Comparison of ENCODE assay signal across 8 cellular contexts in the genomic region with DNA sequence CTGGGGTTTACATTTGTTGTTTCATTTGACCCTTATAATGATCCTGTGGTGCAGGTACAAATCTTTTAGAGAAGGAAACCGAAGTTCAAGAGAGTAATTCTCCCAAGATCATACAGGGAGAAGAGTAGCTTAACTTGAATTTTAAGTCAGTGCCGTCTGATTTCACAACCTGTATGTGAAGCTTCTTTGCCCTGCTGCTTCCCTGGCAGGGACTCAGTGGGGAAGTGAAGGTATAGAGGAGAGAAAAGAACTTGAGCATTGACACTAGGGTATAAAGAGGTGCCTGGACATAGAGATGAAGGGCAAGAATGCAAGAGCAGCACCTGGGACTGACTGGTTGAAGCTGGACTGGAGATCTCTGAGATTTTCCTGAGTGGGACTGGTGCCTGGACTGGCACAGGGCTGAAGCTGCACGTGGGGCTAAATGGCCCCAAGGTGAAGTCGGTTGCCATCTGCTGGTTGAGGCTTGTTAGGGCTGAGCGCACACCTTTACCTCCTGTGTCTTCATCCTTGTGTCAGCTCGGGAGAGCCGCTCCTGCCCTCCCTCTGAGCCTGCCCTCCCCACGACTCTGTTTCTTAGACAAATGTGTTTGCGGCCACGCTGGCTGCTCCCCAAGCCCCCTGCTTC. TPM values are rescaled to one million over a fixed set of nuclear protein-coding genes. Genes with fewer than 3 reads are reported as not detected.
DNase-seq lines count a peak whose midpoint lies in the region; ATAC-seq and TF ChIP-seq lines count a peak whose summit lies in the region.

No MANE protein-coding gene starts in this region.

- H2AFZ ChIP-seq in PC-3 (ENCODE audit: low read length) = peak overlapping the region; percentile 44; the same call in 1 of the 2 replicates

- POLR2A ChIA-PET in AG04450 (lab: Yijun Ruan, JAX) = no interaction called here
- POLR2A ChIA-PET in PC-3 (lab: Charles Lee; ENCODE audit: unreplicated experiment) = no interaction called here

- no peaks in the 10 kb centered on the region for H3K27me3 ChIP-seq in AG04450 (ENCODE audit: control insufficient read depth, insufficient read depth, low read length)
- no peaks in the 10 kb centered on the region for H3K27me3 ChIP-seq in PC-3 (ENCODE audit: low read length)
- no peaks in the 10 kb centered on the region for H3K27me3 ChIP-seq in iPS DF 6.9 (ENCODE audit: control insufficient read depth, insufficient read depth, low read length)

- H3K36me3 ChIP-seq in PC-3 (ENCODE audit: low read depth, low read length) (no peaks in the 10 kb centered on the region), iPS DF 6.9 (ENCODE audit: control insufficient read depth, insufficient read depth, low read length) (no peaks in the 10 kb centered on the region)

- H3K4me2 ChIP-seq in PC-3 (ENCODE audit: low read length) = no peak overlapping the region

- H3K9ac ChIP-seq in PC-3 (ENCODE audit: low read length) = no peak overlapping the region

- H3K36me3 Mint-ChIP-seq in activated naive CD4-positive, alpha-beta T cell treated with anti-CD3 and anti-CD28 coated beads, Interleukin-2, amount 10 ng/mL, durations not matched to agents 7 days and 5 days = no peaks in the 10 kb centered on the region

- no TSS peak for BruUV-seq in PC-3 (replicated peaks; lab: Mats Ljungman, UMichigan)

- CTCF ChIA-PET in AG04450 (lab: Charles Lee) = no interaction called here
- CTCF ChIA-PET in PC-3 (lab: Charles Lee) = interaction anchor here (0.6 to 0.7 kb wide), 2 partner anchors 159 kb away, joined by 3 read pairs; no protein-coding TSS in a partner anchor
- CTCF ChIA-PET in activated naive CD4-positive, alpha-beta T cell treated with anti-CD3 and anti-CD28 coated beads, Interleukin-2, amount 10 ng/mL, durations not matched to agents 7 days and 5 days (lab: Charles Lee) = interaction anchor here (0.7 to 6.3 kb wide), 21 partner anchors 9 to 160 kb away, joined by 3 to 67 read pairs (median 7); a partner anchor contains a TSS

- no peak overlapping the region for H3K4me3 Mint-ChIP-seq in activated naive CD4-positive, alpha-beta T cell treated with anti-CD3 and anti-CD28 coated beads, Interleukin-2, amount 10 ng/mL, durations not matched to agents 7 days and 5 days

- peaks cover 17% of the 10 kb centered on the region for H3K4me1 ChIP-seq in PC-3 (ENCODE audit: insufficient read depth, low read length)
- H3K4me1 ChIP-seq in iPS DF 6.9 (ENCODE audit: control insufficient read depth, insufficient read depth, low read length) = no peaks in the 10 kb centered on the region

- no peaks in the 10 kb centered on the region for H3K27me3 Mint-ChIP-seq in activated naive CD4-positive, alpha-beta T cell treated with anti-CD3 and anti-CD28 coated beads, Interleukin-2, amount 10 ng/mL, durations not matched to agents 7 days and 5 days

- ATAC-seq in GM18868 (IDR thresholded peaks at IDR 0.05; ENCODE audit: unreplicated experiment) (peak; percentile 61), HG03095 (IDR thresholded peaks at IDR 0.05; ENCODE audit: unreplicated experiment) (peak; percentile 66), PC-3 (peak; percentile 86)

- DNase-seq in AG04450 (ENCODE audit: low read depth, low spot score) = no peak
- peak; percentile 64 for DNase-seq in PC-3
- DNase-seq in activated naive CD4-positive, alpha-beta T cell treated with anti-CD3 and anti-CD28 coated beads, Interleukin-2, amount 10 ng/mL, durations not matched to agents 7 days and 5 days = peak; percentile 72
- DNase-seq in iPS DF 6.9 (ENCODE audit: low read depth, low spot score) = peak; percentile 35
- DNase-seq in stimulated activated CD4-positive, alpha-beta T cell treated with anti-CD3 and anti-CD28 coated beads, Interleukin-4, amount 100 ng/mL, for 48 hours (ENCODE audit: low read depth in 2 of 2) = peak; percentile 37 to 50
- DNase-seq in NCI-H128 (lab: John Stamatoyannopoulos, UW; ENCODE audit: unreplicated experiment) = no peak

- intact Hi-C loops in PC-3 (cut with micrococcal nuclease) = loop anchor here (1.0 kb wide), 1 partner anchor 160 kb away; no protein-coding TSS in a partner anchor

- H3K4me3 ChIP-seq in AG04450 (ENCODE audit: low read depth, low read length) (no peak overlapping the region), PC-3 (ENCODE audit: low read length) (no peak overlapping the region), iPS DF 6.9 (ENCODE audit: low read length) (no peak overlapping the region)

- TF ChIP-seq CTCF in AG04450 (IDR thresholded peaks at IDR 0.05; ENCODE audit: low read depth, low read length) (peak; percentile 34), PC-3 (conservative IDR thresholded peaks at IDR 0.05; ENCODE audit: low read depth, low read length) (peak; percentile 67)

- H3K9me2 ChIP-seq in PC-3 (replicated peaks; ENCODE audit: low read length) = no peaks in the 10 kb centered on the region

- no peaks in the 10 kb centered on the region for H4K20me1 ChIP-seq in PC-3 (ENCODE audit: low read length)

- H3F3A ChIP-seq in PC-3 (ENCODE audit: low read length, unreplicated experiment) = no peaks in the 10 kb centered on the region

- peaks cover 22% of the 10 kb centered on the region for H3K79me2 ChIP-seq in PC-3 (ENCODE audit: low read length)

- no CpG with 5 or more reads among the region's 10 CpGs for WGBS in iPS DF 6.9 (ENCODE audit: insufficient coverage, insufficient read length)

- H3K9me3 Mint-ChIP-seq in activated naive CD4-positive, alpha-beta T cell treated with anti-CD3 and anti-CD28 coated beads, Interleukin-2, amount 10 ng/mL, durations not matched to agents 7 days and 5 days = no peaks in the 10 kb centered on the region

- peaks cover 19% of the 10 kb centered on the region for H3K4me1 Mint-ChIP-seq in activated naive CD4-positive, alpha-beta T cell treated with anti-CD3 and anti-CD28 coated beads, Interleukin-2, amount 10 ng/mL, durations not matched to agents 7 days and 5 days

- H3K9me3 ChIP-seq in AG04450 (ENCODE audit: control insufficient read depth, insufficient read depth, low read length) (no peaks in the 10 kb centered on the region), PC-3 (ENCODE audit: low read length) (no peaks in the 10 kb centered on the region), iPS DF 6.9 (ENCODE audit: control insufficient read depth, insufficient read depth, low read length) (no peaks in the 10 kb centered on the region)

- no peak overlapping the region for H3K27ac ChIP-seq in AG04450 (ENCODE audit: low read depth, low read length)
- H3K27ac ChIP-seq in PC-3 (ENCODE audit: low read length) = no peak overlapping the region
- no peak overlapping the region for H3K27ac ChIP-seq in iPS DF 6.9 (ENCODE audit: low read length)

- no peak overlapping the region for H3K27ac Mint-ChIP-seq in activated naive CD4-positive, alpha-beta T cell treated with anti-CD3 and anti-CD28 coated beads, Interleukin-2, amount 10 ng/mL, durations not matched to agents 7 days and 5 days

RNA-seq across cellular contexts. Expression of a gene that starts 41.8 kb away (rescaled TPM):
- 14.0 and 14.8 TPM in 2 replicates for polyA plus RNA-seq in AG04450 (2011; rRNA removed)
- 40.1 and 46.6 TPM in 2 replicates for polyA minus RNA-seq in AG04450 (2011; rRNA and poly(A)+ RNA removed)
- total RNA-seq in PC-3 (2014; rRNA removed) = 18.4 and 23.0 TPM in 2 replicates

RNA-seq across cellular contexts. Expression of a gene that starts 42.4 kb away (rescaled TPM):
- polyA plus RNA-seq in AG04450 (2011; rRNA removed) = 38.9 and 41.4 TPM in 2 replicates
- polyA minus RNA-seq in AG04450 (2011; rRNA and poly(A)+ RNA removed) = 17.6 and 17.7 TPM in 2 replicates
- total RNA-seq in PC-3 (2014; rRNA removed) = 18.6 and 27.7 TPM in 2 replicates

Comparison
In these comparisons a context has a peak if more than half of its experiments do, and no peak if none do; other contexts are left out.
1. DNase-seq: peak in PC-3 (single experiment), activated naive CD4-positive, alpha-beta T cell treated with anti-CD3 and anti-CD28 coated beads, Interleukin-2, amount 10 ng/mL, durations not matched to agents 7 days and 5 days (single experiment), iPS DF 6.9 (single experiment) and stimulated activated CD4-positive, alpha-beta T cell treated with anti-CD3 and anti-CD28 coated beads, Interleukin-4, amount 100 ng/mL, for 48 hours (2 of 2); none in AG04450 (single experiment) and NCI-H128 (single experiment).
2. Peak in every context shown above with its lines, with median percentiles within 50 percentile points of each other: ATAC-seq.